In genomic region chr9:113998529-113999255, GRCh38 we compare ENCODE assay signal across 10 cellular contexts.
DNase-seq lines count a peak whose midpoint lies in the region; ATAC-seq, FAIRE-seq and TF ChIP-seq lines count a peak whose summit lies in the region.
"Had no signal": no experiment of that assay in that cellular context is flagged by ENCODE, and none has a peak within 500 bp of the region (broad histone marks: within the 10 kb centered on the region; RNA-seq: fewer than 3 reads in every experiment).

No MANE protein-coding gene starts in this region.

- no peak overlapping the region for H3K4me3 ChIP-seq in keratinocyte (ENCODE audit: control insufficient read depth in 2 of 3, extremely low read depth in 1 of 3, insufficient read depth in 2 of 3, low read depth in 1 of 3, low read length in 3 of 3)
- no peak overlapping the region for H3K4me3 ChIP-seq in Karpas-422 (ENCODE audit: low read length)

- intact Hi-C loops in activated B cell treated with CpG ODN at 0.5 μM for 24 hours (cut with micrococcal nuclease), result no loop called here

- H3K4me3 Mint-ChIP-seq in activated B cell treated with CpG ODN at 0.5 μM for 24 hours, result no peak overlapping the region

- peaks cover 1 to 6% of the 10 kb centered on the region in 2 experiments for H3K36me3 ChIP-seq in keratinocyte (ENCODE audit: control insufficient read depth in 2 of 2, extremely low read depth in 1 of 2, insufficient read depth in 2 of 2, low read length in 2 of 2)
- H3K36me3 ChIP-seq in Karpas-422 (ENCODE audit: insufficient read depth, low read length), result no peaks in the 10 kb centered on the region

- H3K4me2 ChIP-seq in keratinocyte (ENCODE audit: control insufficient read depth, extremely low read depth, insufficient read depth, low read depth, low read length) (no peak overlapping the region), Karpas-422 (ENCODE audit: low read depth, low read length, poor library complexity, severe bottlenecking) (no peak overlapping the region)

- H3K9me2 ChIP-seq in Karpas-422 (replicated peaks; ENCODE audit: insufficient read depth, low read length), result no peaks in the 10 kb centered on the region

- DNase-seq in EH (ENCODE audit: low read depth), result peak; percentile 21
- DNase-seq in activated B cell treated with CpG ODN at 0.5 μM for 24 hours, result peak; percentile 1
- DNase-seq in keratinocyte (ENCODE audit: low read depth, low spot score), result no peak
- DNase-seq in Karpas-422, result no peak
- no peak for DNase-seq in NCI-H510A (lab: John Stamatoyannopoulos, UW)
- DNase-seq in NCI-H1436 treated with DMSO at 0.1 percent for 48 hours (lab: John Stamatoyannopoulos, UW), result no peak
- DNase-seq: amniotic stem cell, GF-D8 had no signal

- H3K9me3 ChIP-seq in keratinocyte (ENCODE audit: control insufficient read depth, low read depth, low read length), result no peaks in the 10 kb centered on the region
- H3K9me3 ChIP-seq in Karpas-422 (ENCODE audit: low read length), result no peaks in the 10 kb centered on the region

- H4K20me1 ChIP-seq in keratinocyte (ENCODE audit: control insufficient read depth, extremely low read depth, insufficient read depth, low read length) (no peaks in the 10 kb centered on the region), Karpas-422 (ENCODE audit: insufficient read depth, low read depth, low read length) (no peaks in the 10 kb centered on the region)

- ATAC-seq in activated B cell treated with CpG ODN at 0.5 μM for 24 hours (ENCODE audit: low read depth) (no peak), GM18858 (IDR thresholded peaks at IDR 0.05; ENCODE audit: unreplicated experiment) (no peak)

- no peaks in the 10 kb centered on the region for H3K9me1 ChIP-seq in keratinocyte (ENCODE audit: control insufficient read depth, extremely low read depth, insufficient read depth, low read length)

- H3K4me1 Mint-ChIP-seq in activated B cell treated with CpG ODN at 0.5 μM for 24 hours, result peaks cover 7% of the 10 kb centered on the region

- CTCF ChIA-PET in activated B cell treated with CpG ODN at 0.5 μM for 24 hours (lab: Charles Lee), result no interaction called here

- no peak for FAIRE-seq in keratinocyte (lab: Jason Lieb, UNC)

- no peaks in the 10 kb centered on the region for H3K27me3 Mint-ChIP-seq in activated B cell treated with CpG ODN at 0.5 μM for 24 hours

- peak; percentile 13; the same call in 1 of the 2 replicates for TF ChIP-seq CTCF in 22Rv1 (IDR thresholded peaks at IDR 0.05)
- no peak for TF ChIP-seq CTCF in activated B cell treated with CpG ODN at 0.5 μM for 24 hours (IDR thresholded peaks at IDR 0.05)
- peak; percentile 19 to 67 (median 42) for TF ChIP-seq CTCF in keratinocyte (optimal IDR thresholded peaks at IDR 0.05 in 1 of 3, IDR thresholded peaks at IDR 0.05 in 1 of 3, conservative IDR thresholded peaks at IDR 0.05 in 1 of 3; ENCODE audit: extremely low read depth in 1 of 3, insufficient read depth in 2 of 3, low read length in 3 of 3)

- H2AFZ ChIP-seq in keratinocyte (ENCODE audit: control insufficient read depth, low read length) (no peak overlapping the region), Karpas-422 (ENCODE audit: low read length) (no peak overlapping the region)

- POLR2A ChIA-PET in activated B cell treated with CpG ODN at 0.5 μM for 24 hours (lab: Charles Lee), result no interaction called here

- H3K9me3 Mint-ChIP-seq in activated B cell treated with CpG ODN at 0.5 μM for 24 hours, result no peaks in the 10 kb centered on the region

- H3K9ac ChIP-seq in keratinocyte (ENCODE audit: control insufficient read depth, extremely low read depth, insufficient read depth, low read length) (no peak overlapping the region), Karpas-422 (ENCODE audit: low read length) (no peak overlapping the region)

- H3K36me3 Mint-ChIP-seq in activated B cell treated with CpG ODN at 0.5 μM for 24 hours (ENCODE audit: low read depth), result no peaks in the 10 kb centered on the region

- H3K27me3 ChIP-seq in keratinocyte (ENCODE audit: control insufficient read depth, extremely low read depth, insufficient read depth, low read length) (no peaks in the 10 kb centered on the region), Karpas-422 (ENCODE audit: low read length) (no peaks in the 10 kb centered on the region)

- H3K27ac ChIP-seq in 22Rv1 (no peak overlapping the region), keratinocyte (ENCODE audit: control insufficient read depth, insufficient read depth, low read length) (no peak overlapping the region), Karpas-422 (ENCODE audit: low read length) (no peak overlapping the region)

- no peaks in the 10 kb centered on the region for H3K79me2 ChIP-seq in keratinocyte (ENCODE audit: control insufficient read depth, insufficient read depth, low read length)
- no peaks in the 10 kb centered on the region for H3K79me2 ChIP-seq in Karpas-422 (ENCODE audit: low read length)

- no peak overlapping the region for H3K27ac Mint-ChIP-seq in activated B cell treated with CpG ODN at 0.5 μM for 24 hours

- dilution Hi-C loops in keratinocyte (cut with MboI; ENCODE audit: extremely low pct_ligation_motif_present, low sequenced_read_pairs), result no loop called here

- no peaks in the 10 kb centered on the region for H3K4me1 ChIP-seq in keratinocyte (ENCODE audit: control insufficient read depth, extremely low read depth, insufficient read depth, low read length)
- no peaks in the 10 kb centered on the region for H3K4me1 ChIP-seq in Karpas-422 (ENCODE audit: low read length)

Comparison
In these comparisons a context has a peak if more than half of its experiments do, and no peak if none do; other contexts are left out.
1. DNase-seq: peak in EH (single experiment) and activated B cell treated with CpG ODN at 0.5 μM for 24 hours (single experiment); none in keratinocyte (single experiment), Karpas-422 (single experiment), NCI-H510A (single experiment) and NCI-H1436 treated with DMSO at 0.1 percent for 48 hours (single experiment).